Comparison of ENCODE assay signal across 25 cellular contexts in genomic region chr17:62912363-62912762, GRCh38. TPM values are rescaled to one million over a fixed set of nuclear protein-coding genes. Genes with fewer than 3 reads are reported as not detected.
DNase-seq lines count a peak whose midpoint lies in the region; ATAC-seq, FAIRE-seq and TF ChIP-seq lines count a peak whose summit lies in the region.
"Had no signal": no experiment of that assay in that cellular context is flagged by ENCODE, and none has a peak within 500 bp of the region (broad histone marks: within the 10 kb centered on the region; RNA-seq: fewer than 3 reads in every experiment).

No MANE protein-coding gene starts in this region.

- peaks cover 2% of the 10 kb centered on the region for H3K36me3 Mint-ChIP-seq in endodermal cell (ENCODE audit: low read depth)
- H3K36me3 Mint-ChIP-seq in stimulated activated effector memory CD8-positive, alpha-beta T cell treated with anti-CD3 and anti-CD28 coated beads, Interleukin-12 subunit alpha, Interleukin-12 subunit beta, amount 100 ng/mL, for 72 hours = no peaks in the 10 kb centered on the region
- H3K36me3 Mint-ChIP-seq: CD14-positive monocyte; CD8-positive, alpha-beta memory T cell had no signal

- no peak for TF ChIP-seq POLR2A in HepG2 (IDR thresholded peaks at IDR 0.05; ENCODE audit: insufficient read depth in 1 of 2, low read depth in 2 of 2, low read length in 2 of 2)
- TF ChIP-seq POLR2A in right lobe of liver (IDR thresholded peaks at IDR 0.05) = no peak

- peaks cover 16% of the 10 kb centered on the region for H3K9me3 Mint-ChIP-seq in endodermal cell
- peaks cover 3% of the 10 kb centered on the region for H3K9me3 Mint-ChIP-seq in stimulated activated effector memory CD8-positive, alpha-beta T cell treated with anti-CD3 and anti-CD28 coated beads, Interleukin-12 subunit alpha, Interleukin-12 subunit beta, amount 100 ng/mL, for 72 hours
- H3K9me3 Mint-ChIP-seq: CD4-positive, alpha-beta T cell had no signal

- H3K27ac Mint-ChIP-seq in endodermal cell = no peak overlapping the region
- peak overlapping the region; percentile 13 for H3K27ac Mint-ChIP-seq in stimulated activated effector memory CD8-positive, alpha-beta T cell treated with anti-CD3 and anti-CD28 coated beads, Interleukin-12 subunit alpha, Interleukin-12 subunit beta, amount 100 ng/mL, for 72 hours
- H3K27ac Mint-ChIP-seq: CD14-positive monocyte; CD4-positive, alpha-beta T cell; GM23338; H9; HFFc6 had no signal

- H3K9ac ChIP-seq in HepG2 (ENCODE audit: insufficient read depth, low read depth, low read length) (no peak overlapping the region), endodermal cell (ENCODE audit: extremely low read depth, low read length, poor library complexity, severe bottlenecking) (no peak overlapping the region)
- H3K9ac ChIP-seq: BLaER1 treated with 17β-estradiol and CSF1 and Interleukin-3, amounts not matched to agents 10 nM and 100 nM had no signal

- no peak overlapping the region for H3K4me3 ChIP-seq in HepG2 (replicated peaks in 1 of 3; ENCODE audit: insufficient read depth in 1 of 3, low read depth in 2 of 3, low read length in 3 of 3)
- no peak overlapping the region for H3K4me3 ChIP-seq in right lobe of liver
- peak overlapping the region; percentile 23 for H3K4me3 ChIP-seq in endodermal cell (ENCODE audit: low read length)
- H3K4me3 ChIP-seq: BLaER1 treated with 17β-estradiol and CSF1 and Interleukin-3, amounts not matched to agents 10 nM and 100 nM; GM12878; GM23338 had no signal

- no peak for TF ChIP-seq RAD21 in HepG2 (CRISPR knock-in tag; IDR thresholded peaks at IDR 0.05)

- no peaks in the 10 kb centered on the region; a peak in 2 of 5 replicates for H3K27me3 ChIP-seq in HepG2 (ENCODE audit: control insufficient read depth in 1 of 2, insufficient read depth in 2 of 2, low read length in 2 of 2)
- H3K27me3 ChIP-seq in right lobe of liver = no peaks in the 10 kb centered on the region
- H3K27me3 ChIP-seq in endodermal cell (ENCODE audit: control insufficient read depth, insufficient read depth, low read length, poor library complexity, severe bottlenecking) = no peaks in the 10 kb centered on the region
- H3K27me3 ChIP-seq: BE2C; BLaER1 treated with 17β-estradiol and CSF1 and Interleukin-3, amounts not matched to agents 10 nM and 100 nM had no signal

- in situ Hi-C loops in HepG2 (cut with HindIII; ENCODE audit: extremely low pct_ligation_motif_present, low pct_unique_long_range_greater_than_20kb) = no loop called here

- peaks cover 6% of the 10 kb centered on the region for H3K4me1 Mint-ChIP-seq in endodermal cell
- no peaks in the 10 kb centered on the region for H3K4me1 Mint-ChIP-seq in stimulated activated effector memory CD8-positive, alpha-beta T cell treated with anti-CD3 and anti-CD28 coated beads, Interleukin-12 subunit alpha, Interleukin-12 subunit beta, amount 100 ng/mL, for 72 hours
- H3K4me1 Mint-ChIP-seq: CD14-positive monocyte; CD8-positive, alpha-beta memory T cell; GM23338 had no signal

- no peak overlapping the region for H2AFZ ChIP-seq in HepG2 (ENCODE audit: low read length)
- H2AFZ ChIP-seq: GM23338 had no signal

- TF ChIP-seq CTCF in HepG2 (CRISPR knock-in tag; IDR thresholded peaks at IDR 0.05) (no peak), right lobe of liver (IDR thresholded peaks at IDR 0.05) (no peak), endodermal cell (conservative IDR thresholded peaks at IDR 0.05) (no peak)

- ATAC-seq in HepG2 = no peak
- ATAC-seq in right lobe of liver = no peak
- no peak for ATAC-seq in stimulated activated effector memory CD8-positive, alpha-beta T cell treated with anti-CD3 and anti-CD28 coated beads, Interleukin-12 subunit alpha, Interleukin-12 subunit beta, amount 100 ng/mL, for 72 hours
- ATAC-seq in Right ventricle myocardium inferior = no peak
- ATAC-seq: GM12878, GM23338, HCT116 had no signal

- POLR2A ChIA-PET in HepG2 (lab: Yijun Ruan, JAX) = no interaction called here

- intact Hi-C loops in HepG2 (cut with micrococcal nuclease; ENCODE audit: unreplicated experiment) = no loop called here
- intact Hi-C loops in right lobe of liver (cut with DNase I) = no loop called here
- intact Hi-C loops in posterior vena cava (cut with DNase I) = no loop called here
- intact Hi-C loops in Right ventricle myocardium inferior (cut with DNase I) = no loop called here

- DNase-seq in HepG2 (ENCODE audit: low spot score) (no peak), right lobe of liver (no peak), endodermal cell (peak; percentile 5), posterior vena cava (ENCODE audit: low spot score) (no peak), Right ventricle myocardium inferior (ENCODE audit: missing footprints) (no peak)
- DNase-seq in stimulated activated effector memory CD8-positive, alpha-beta T cell treated with anti-CD3 and anti-CD28 coated beads, Interleukin-12 subunit alpha, Interleukin-12 subunit beta, amount 100 ng/mL, for 72 hours (ENCODE audit: low spot score in 2 of 2) = no peak
- DNase-seq: ACHN; AML-193; BE2C; CD4-positive, alpha-beta T cell; CD8-positive, alpha-beta memory T cell; DMS 273 treated with DMSO at 0.1 percent for 48 hours; DMS79; EL; GDM1; H9; HFFc6 had no signal

- CTCF ChIA-PET in HepG2 (lab: Yijun Ruan, JAX; ENCODE audit: low intra/inter-chr PET ratio, low total read pairs) = no interaction called here

- no peaks in the 10 kb centered on the region for H3K79me2 ChIP-seq in HepG2 (ENCODE audit: insufficient read depth, low read length)

- no peak for FAIRE-seq in HepG2 (lab: Jason Lieb, UNC)
- FAIRE-seq: A204.1, D721Med, GM12878 had no signal

- peaks cover 10% of the 10 kb centered on the region for H3K27me3 Mint-ChIP-seq in endodermal cell (ENCODE audit: insufficient read depth)

- TF ChIP-seq EP300 in HepG2 (IDR thresholded peaks at IDR 0.05; ENCODE audit: low read depth in 2 of 2, low read length in 2 of 2) (no peak), HepG2 (CRISPR knock-in tag; IDR thresholded peaks at IDR 0.05; ENCODE audit: borderline replicate concordance) (no peak)

- peaks cover 7% of the 10 kb centered on the region; the same call in 1 of the 2 replicates for H3K4me1 ChIP-seq in HepG2 (ENCODE audit: insufficient read depth, low read length)
- no peaks in the 10 kb centered on the region for H3K4me1 ChIP-seq in right lobe of liver
- no peaks in the 10 kb centered on the region for H3K4me1 ChIP-seq in endodermal cell (ENCODE audit: control insufficient read depth, insufficient read depth, low read length)
- H3K4me1 ChIP-seq: BE2C; BLaER1 treated with 17β-estradiol and CSF1 and Interleukin-3, amounts not matched to agents 10 nM and 100 nM had no signal

- H3K9me3 ChIP-seq in HepG2 (ENCODE audit: low read length) = no peaks in the 10 kb centered on the region
- no peaks in the 10 kb centered on the region for H3K9me3 ChIP-seq in right lobe of liver
- peaks cover 21% of the 10 kb centered on the region for H3K9me3 ChIP-seq in endodermal cell (ENCODE audit: control insufficient read depth, low read length)
- H3K9me3 ChIP-seq: BE2C had no signal

- H4K20me1 ChIP-seq in HepG2 (ENCODE audit: insufficient read depth, low read length) = no peaks in the 10 kb centered on the region
- H4K20me1 ChIP-seq: BLaER1 treated with 17β-estradiol and CSF1 and Interleukin-3, amounts not matched to agents 10 nM and 100 nM had no signal

- BruUV-seq in HepG2 (replicated peaks; lab: Mats Ljungman, UMichigan) = no TSS peak

- no peak overlapping the region for H3K4me2 ChIP-seq in HepG2 (ENCODE audit: low read depth, low read length)
- H3K4me2 ChIP-seq: BLaER1 treated with 17β-estradiol and CSF1 and Interleukin-3, amounts not matched to agents 10 nM and 100 nM; GM23338 had no signal

- H3K4me3 Mint-ChIP-seq in endodermal cell = no peak overlapping the region
- no peak overlapping the region for H3K4me3 Mint-ChIP-seq in stimulated activated effector memory CD8-positive, alpha-beta T cell treated with anti-CD3 and anti-CD28 coated beads, Interleukin-12 subunit alpha, Interleukin-12 subunit beta, amount 100 ng/mL, for 72 hours
- H3K4me3 Mint-ChIP-seq: CD14-positive monocyte; CD4-positive, alpha-beta T cell; CD8-positive, alpha-beta memory T cell; GM23338; H9; HFFc6 had no signal

- H3K27ac ChIP-seq in HepG2 (ENCODE audit: extremely low read length, insufficient read depth, low read length) = no peak overlapping the region
- H3K27ac ChIP-seq in right lobe of liver = no peak overlapping the region
- no peak overlapping the region for H3K27ac ChIP-seq in endodermal cell (ENCODE audit: low read depth, low read length)
- H3K27ac ChIP-seq: 22Rv1; BLaER1 treated with 17β-estradiol and CSF1 and Interleukin-3, amounts not matched to agents 10 nM and 100 nM had no signal

- whole genome bisulfite sequencing in HepG2 (ENCODE audit: low lambda C conversion rate) = 0% methylated on average over 4 of the region's 4 CpGs
- WGBS in right lobe of liver (ENCODE audit: insufficient coverage, low coverage, low lambda C conversion rate, missing lambda C conversion rate) = 48% methylated on average over 1 of the region's 4 CpGs
- WGBS in endodermal cell (ENCODE audit: insufficient coverage in 1 of 2, insufficient read length in 1 of 2), 2 experiments = 94 to 100% methylated on average over 3 to 4 of the region's 4 CpGs

- H3K36me3 ChIP-seq in HepG2 (replicated peaks in 1 of 2; ENCODE audit: control insufficient read depth in 1 of 2, insufficient read depth in 2 of 2, low read length in 2 of 2) (no peaks in the 10 kb centered on the region), right lobe of liver (no peaks in the 10 kb centered on the region), endodermal cell (ENCODE audit: control insufficient read depth, insufficient read depth, low read length) (no peaks in the 10 kb centered on the region)
- H3K36me3 ChIP-seq: BE2C; BLaER1 treated with 17β-estradiol and CSF1 and Interleukin-3, amounts not matched to agents 10 nM and 100 nM had no signal

RNA-seq across cellular contexts. Expression of gene TANC2, which starts 53.7 kb away (rescaled TPM):
- total RNA-seq in HepG2 (2016; rRNA removed; fragmentation: Illumina TruSeq; extraction: Trizol) = 0.06 and 0.20 TPM in 2 replicates
- total RNA-seq in HepG2 (2016; cell fraction: cytosol; rRNA removed; fragmentation: Illumina TruSeq; extraction: Trizol; ENCODE audit: low read depth) = not detected in 2 replicates
- 0.26 and 0.37 TPM in 2 replicates for total RNA-seq in HepG2 (2016; cell fraction: insoluble cytoplasmic fraction; rRNA removed; fragmentation: Illumina TruSeq; extraction: Trizol)
- total RNA-seq in HepG2 (2016; cell fraction: membrane; rRNA removed; fragmentation: Illumina TruSeq; extraction: Trizol) = 0.21 and 0.62 TPM in 2 replicates
- total RNA-seq in HepG2 (2016; cell fraction: nucleus; rRNA removed; fragmentation: Illumina TruSeq; extraction: Trizol) = 0.12 and 0.44 TPM in 2 replicates
- polyA plus RNA-seq in HepG2 (2011; rRNA removed) = 0.08 and 0.61 TPM in 2 replicates
- 0.03 and 0.28 TPM in 2 replicates for polyA plus RNA-seq in HepG2 (2011; cell fraction: cytosol; rRNA removed)
- polyA plus RNA-seq in HepG2 (2011; cell fraction: nucleus; rRNA removed) = 0.16 and 0.17 TPM in 2 replicates
- polyA plus RNA-seq in HepG2 (2012) = 0.05 TPM in 2 replicates
- not detected in 2 replicates for polyA plus RNA-seq in HepG2 (2016; cell fraction: cytosol; fragmentation: Illumina TruSeq; extraction: Trizol; ENCODE audit: low read depth)
- polyA plus RNA-seq in HepG2 (2016; cell fraction: insoluble cytoplasmic fraction; fragmentation: Illumina TruSeq; extraction: Trizol; ENCODE audit: low read depth) = 0.04 and 0.07 TPM in 2 replicates
- polyA plus RNA-seq in HepG2 (2016; cell fraction: membrane; fragmentation: Illumina TruSeq; extraction: Trizol; ENCODE audit: low read depth) = 0.02 TPM in 2 replicates
- polyA plus RNA-seq in HepG2 (2016; cell fraction: nucleus; fragmentation: Illumina TruSeq; extraction: Trizol; ENCODE audit: insufficient read depth, low read depth) = 0.08 and 0.17 TPM in 2 replicates
- 0.34 and 379 TPM in 2 replicates for polyA minus RNA-seq in HepG2 (2011; rRNA and poly(A)+ RNA removed; ENCODE audit: low replicate concordance)
- 0.09 and 0.10 TPM in 2 replicates for polyA minus RNA-seq in HepG2 (2011; cell fraction: cytosol; rRNA and poly(A)+ RNA removed)
- polyA minus RNA-seq in HepG2 (2011; cell fraction: nucleus; rRNA and poly(A)+ RNA removed) = 1.2 and 2.3 TPM in 2 replicates
- 10 to 100 TPM in 1 of 6 experiments, 1 to 10 TPM in 5; 3.1 to 10.3 (median 5.2) TPM for total RNA-seq in right lobe of liver
- 10 to 100 TPM; 16.7 to 22.9 TPM for total RNA-seq in endodermal cell
- polyA plus RNA-seq in endodermal cell (2013, experiment 1 of 2) = 12.7 TPM
- polyA plus RNA-seq in endodermal cell (2013, experiment 2 of 2) = 14.0 TPM
- total RNA-seq in posterior vena cava = 10 to 100 TPM; 24.9 to 36.1 TPM
- 7.1 TPM for total RNA-seq in Right ventricle myocardium inferior
